ENCODE assay signal across 16 cellular contexts in the genomic region with DNA sequence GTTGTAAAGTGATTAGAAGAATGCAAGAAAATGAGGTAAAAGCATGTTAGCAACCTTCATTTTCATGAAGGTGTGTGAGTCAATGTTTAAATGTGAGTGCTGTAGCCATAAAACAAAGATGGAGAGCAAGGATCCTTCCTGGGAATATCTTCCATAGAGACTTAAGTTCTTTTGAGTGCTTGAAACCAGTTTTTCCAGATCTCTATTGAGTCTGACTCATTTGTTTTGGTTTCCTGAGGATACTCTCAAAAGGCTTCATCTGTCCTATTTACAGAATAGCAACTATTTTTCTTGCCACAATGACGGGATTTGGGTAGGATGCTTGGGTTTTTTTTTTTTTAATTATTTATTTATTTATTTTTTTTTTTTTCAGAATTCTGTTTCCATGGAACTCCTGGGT. TPM values are rescaled to one million over a fixed set of nuclear protein-coding genes. Genes with fewer than 3 reads are reported as not detected.
DNase-seq lines count a peak whose midpoint lies in the region; ATAC-seq, FAIRE-seq and TF ChIP-seq lines count a peak whose summit lies in the region.
"Had no signal": no experiment of that assay in that cellular context is flagged by ENCODE, and none has a peak within 500 bp of the region (broad histone marks: within the 10 kb centered on the region; RNA-seq: fewer than 3 reads in every experiment).

No MANE protein-coding gene starts in this region.

- no peaks in the 10 kb centered on the region for H3K27me3 ChIP-seq in AG04450 (ENCODE audit: control insufficient read depth, insufficient read depth, low read length)
- H3K27me3 ChIP-seq: tibial nerve had no signal

- 29 to 32% methylated on average over 1 of the region's 1 CpG for WGBS in lower leg skin, 2 donors

- intact Hi-C loops in lower leg skin (cut with DNase I; ENCODE audit: low total_unique reads), result no loop called here

- CTCF ChIA-PET in AG04450 (lab: Charles Lee), result interaction anchor here (1.3 kb wide), 1 partner anchor 10 kb away, joined by 4 read pairs; no protein-coding TSS in a partner anchor

- ATAC-seq in HG03025 (IDR thresholded peaks at IDR 0.05; ENCODE audit: low FRiP score, unreplicated experiment), result no peak
- ATAC-seq: activated CD8-positive, alpha-beta T cell treated with anti-CD3 and anti-CD28 coated beads for 36 hours; GM12878 had no signal

- no peak for TF ChIP-seq CTCF in AG04450 (IDR thresholded peaks at IDR 0.05; ENCODE audit: low read depth, low read length)
- no peak for TF ChIP-seq CTCF in VCaP (conservative IDR thresholded peaks at IDR 0.05)
- TF ChIP-seq CTCF in lower leg skin (IDR thresholded peaks at IDR 0.05), result no peak

- TF ChIP-seq POLR2A in H54 (IDR thresholded peaks at IDR 0.05; ENCODE audit: low read depth, low read length), result no peak
- no peak for TF ChIP-seq POLR2A in lower leg skin (IDR thresholded peaks at IDR 0.05)

- POLR2A ChIA-PET in AG04450 (lab: Yijun Ruan, JAX), result no interaction called here

- H3K27ac ChIP-seq in AG04450 (ENCODE audit: low read depth, low read length) (no peak overlapping the region), VCaP (peak overlapping the region; percentile 91)
- H3K27ac ChIP-seq: parathyroid adenoma, SK-N-MC, tibial nerve had no signal

- H3K4me3 ChIP-seq in AG04450 (ENCODE audit: low read depth, low read length) (no peak overlapping the region), lower leg skin (ENCODE audit: low read depth, poor library complexity, severe bottlenecking) (no peak overlapping the region)
- H3K4me3 ChIP-seq: GM12878, SK-N-MC, tibial nerve had no signal

- 0 out of 2 replicates have a peak, but pooled peaks cover 2% of the 10 kb centered on the region for H3K9me3 ChIP-seq in AG04450 (ENCODE audit: control insufficient read depth, insufficient read depth, low read length)
- H3K9me3 ChIP-seq: tibial nerve had no signal

- DNase-seq in AG04450 (ENCODE audit: low read depth, low spot score) (peak; percentile 13), H54 (ENCODE audit: insufficient read length, low spot score) (peak; percentile 21), hepatic stellate cell (ENCODE audit: low spot score) (peak; percentile 70), lower leg skin (ENCODE audit: low spot score in 2 of 2) (no peak)
- no peak for DNase-seq in stimulated activated CD4-positive, alpha-beta T cell treated with anti-CD3 and anti-CD28 coated beads, Interleukin-4, amount 100 ng/mL, for 1 hour
- DNase-seq in activated CD4-positive, alpha-beta T cell treated with anti-CD3 and anti-CD28 coated beads for 1 hour, result no peak
- DNase-seq: activated CD8-positive, alpha-beta T cell treated with anti-CD3 and anti-CD28 coated beads for 36 hours; CD4-positive, CD25-positive, alpha-beta regulatory T cell; effector CD8-positive, alpha-beta T cell; NCI-H2171 treated with DMSO at 0.1 percent for 48 hours had no signal

- peak; percentile 74 for FAIRE-seq in H54 (lab: Jason Lieb, UNC)
- FAIRE-seq: GM12878 had no signal

RNA-seq across cellular contexts. Expression of gene ASB1, which starts 45.9 kb away (rescaled TPM):
- 29.8 and 30.5 TPM in 2 replicates for polyA plus RNA-seq in AG04450 (2011; rRNA removed)
- polyA minus RNA-seq in AG04450 (2011; rRNA and poly(A)+ RNA removed), result 25.0 and 35.0 TPM in 2 replicates
- total RNA-seq in lower leg skin, result 10 to 100 TPM; 16.6 to 32.9 (median 21.0) TPM

Comparison
In these comparisons a context has a peak if more than half of its experiments do, and no peak if none do; other contexts are left out.
1. DNase-seq: peak in AG04450 (single experiment), H54 (single experiment) and hepatic stellate cell (single experiment); none in stimulated activated CD4-positive, alpha-beta T cell treated with anti-CD3 and anti-CD28 coated beads, Interleukin-4, amount 100 ng/mL, for 1 hour (single experiment), lower leg skin (0 of 2) and activated CD4-positive, alpha-beta T cell treated with anti-CD3 and anti-CD28 coated beads for 1 hour (single experiment).